In genomic region chr14:50955373-50956043, GRCh38 we compare ENCODE assay signal across 1 cellular context.
TF ChIP-seq lines count a peak whose summit lies in the region.

No MANE protein-coding gene starts in this region.

TF ChIP-seq in K562, 482 proteins besides CTCF, POLR2A, EP300 and RAD21 (continues in another document):
- TF ChIP-seq GTF2B (IDR thresholded peaks at IDR 0.05; ENCODE audit: extremely low read depth, insufficient read length) = no peak
- no peak for TF ChIP-seq RFX5 (IDR thresholded peaks at IDR 0.05; ENCODE audit: low read depth, low read length)
- TF ChIP-seq IFI16 (CRISPR knock-in tag; IDR thresholded peaks at IDR 0.05) = no peak
- TF ChIP-seq EP400 (IDR thresholded peaks at IDR 0.05) = peak; percentile 42; the same call in 1 of the 2 replicates
- TF ChIP-seq RBM22 (IDR thresholded peaks at IDR 0.05; ENCODE audit: low read depth, low read length, poor library complexity, severe bottlenecking) = no peak
- TF ChIP-seq ARID1B (IDR thresholded peaks at IDR 0.05) = peak; percentile 80
- TF ChIP-seq ZC3H11A (IDR thresholded peaks at IDR 0.05; ENCODE audit: low read depth, low read length) = no peak
- TF ChIP-seq JUND (IDR thresholded peaks at IDR 0.05; ENCODE audit: borderline replicate concordance, low read depth, low read length) = peak; percentile 97
- TF ChIP-seq JUND (tag; IDR thresholded peaks at IDR 0.05; ENCODE audit: borderline replicate concordance, low read depth, low read length) = peak; percentile 99
- no peak for TF ChIP-seq STAT6 (CRISPR knock-in tag; IDR thresholded peaks at IDR 0.05)
- TF ChIP-seq ATF3 (IDR thresholded peaks at IDR 0.05) = peak; percentile 95
- peak; percentile 89; the same call in 1 of the 2 replicates for TF ChIP-seq ATF3 (CRISPR knock-in tag; conservative IDR thresholded peaks at IDR 0.05)
- 0 out of 4 replicates have a peak, but pooled peaks have one; percentile 8 to 15 for TF ChIP-seq NRF1 (conservative IDR thresholded peaks at IDR 0.05 in 1 of 2, IDR thresholded peaks at IDR 0.05 in 1 of 2)
- no peak for TF ChIP-seq ZNF395 (CRISPR knock-in tag; IDR thresholded peaks at IDR 0.05)
- TF ChIP-seq MED1 (CRISPR knock-in tag; IDR thresholded peaks at IDR 0.05; ENCODE audit: borderline replicate concordance) = no peak
- peak; percentile 78 for TF ChIP-seq SMARCC2 (IDR thresholded peaks at IDR 0.05; ENCODE audit: low read depth)
- TF ChIP-seq LARP7 (IDR thresholded peaks at IDR 0.05) = no peak
- TF ChIP-seq MEF2D (tag; conservative IDR thresholded peaks at IDR 0.05; ENCODE audit: low read depth) = no peak
- no peak for TF ChIP-seq E2F6 (IDR thresholded peaks at IDR 0.05; ENCODE audit: borderline replicate concordance in 1 of 2, extremely low read depth in 1 of 2, insufficient read depth in 1 of 2, insufficient read length in 1 of 2, low read depth in 1 of 2, low read length in 1 of 2, poor library complexity in 1 of 2, severe bottlenecking in 1 of 2)
- no peak for TF ChIP-seq KHSRP (IDR thresholded peaks at IDR 0.05)
- TF ChIP-seq ZNF766 (CRISPR knock-in tag; conservative IDR thresholded peaks at IDR 0.05) = no peak
- TF ChIP-seq ZBTB17 (CRISPR knock-in tag; IDR thresholded peaks at IDR 0.05) = no peak
- TF ChIP-seq ZNF24 (IDR thresholded peaks at IDR 0.05) = peak; percentile 96
- TF ChIP-seq FOXJ3 (CRISPR knock-in tag; IDR thresholded peaks at IDR 0.05) = no peak
- no peak for TF ChIP-seq MTA3 (IDR thresholded peaks at IDR 0.05; ENCODE audit: borderline replicate concordance)
- TF ChIP-seq NFE2 (IDR thresholded peaks at IDR 0.05; ENCODE audit: low read depth) = peak; percentile 63
- TF ChIP-seq SPI1 (IDR thresholded peaks at IDR 0.05; ENCODE audit: borderline replicate concordance, low read depth, low read length) = no peak
- 0 out of 4 replicates have a peak, but pooled peaks of 1 of the 2 experiments have one; percentile 24 for TF ChIP-seq TRIM24 (IDR thresholded peaks at IDR 0.05)
- peak in 1 of 2 experiments; percentile 14; a peak in 1 of 4 replicates for TF ChIP-seq ZMIZ1 (IDR thresholded peaks at IDR 0.05; ENCODE audit: low read depth in 2 of 2, low read length in 2 of 2)
- no peak for TF ChIP-seq YY1 (IDR thresholded peaks at IDR 0.05; ENCODE audit: borderline replicate concordance in 1 of 3, control insufficient read depth in 1 of 3, extremely low read depth in 1 of 3, insufficient read depth in 3 of 3, insufficient read length in 1 of 3, insufficient replicate concordance in 2 of 3, low read depth in 1 of 3, low read length in 2 of 3)
- no peak for TF ChIP-seq TFE3 (CRISPR knock-in tag; IDR thresholded peaks at IDR 0.05)
- TF ChIP-seq ZNF224 (CRISPR knock-in tag; IDR thresholded peaks at IDR 0.05) = no peak
- TF ChIP-seq SMC3 (conservative IDR thresholded peaks at IDR 0.05; ENCODE audit: insufficient read depth, low read depth, low read length) = 0 out of 2 replicates have a peak, but pooled peaks have one; percentile 16
- no peak for TF ChIP-seq SMAD2 (IDR thresholded peaks at IDR 0.05; ENCODE audit: low read depth, low read length)
- no peak for TF ChIP-seq KLF16 (IDR thresholded peaks at IDR 0.05)
- no peak for TF ChIP-seq PBX2 (CRISPR knock-in tag; IDR thresholded peaks at IDR 0.05; ENCODE audit: low read depth)
- no peak for TF ChIP-seq PBX2 (tag; conservative IDR thresholded peaks at IDR 0.05; ENCODE audit: low read depth)
- TF ChIP-seq NCOA4 (IDR thresholded peaks at IDR 0.05; ENCODE audit: partially characterized antibody) = no peak
- TF ChIP-seq FOS (IDR thresholded peaks at IDR 0.05; ENCODE audit: extremely low read depth, insufficient read length) = peak; percentile 41
- no peak for TF ChIP-seq RFX1 (IDR thresholded peaks at IDR 0.05)
- TF ChIP-seq PYGO2 (tag; IDR thresholded peaks at IDR 0.05) = no peak
- no peak for TF ChIP-seq ZNF324 (CRISPR knock-in tag; IDR thresholded peaks at IDR 0.05)
- no peak for TF ChIP-seq ZBTB9 (CRISPR knock-in tag; IDR thresholded peaks at IDR 0.05)
- TF ChIP-seq GABPB1 (CRISPR knock-in tag; IDR thresholded peaks at IDR 0.05) = no peak
- TF ChIP-seq PRMT5 (CRISPR knock-in tag; IDR thresholded peaks at IDR 0.05) = no peak
- TF ChIP-seq NR4A1 (CRISPR knock-in tag; IDR thresholded peaks at IDR 0.05) = no peak
- TF ChIP-seq NR4A1 (tag; IDR thresholded peaks at IDR 0.05) = no peak
- TF ChIP-seq NBN (IDR thresholded peaks at IDR 0.05; ENCODE audit: low read depth) = peak; percentile 76; the same call in 1 of the 2 replicates
- TF ChIP-seq ZNF785 (CRISPR knock-in tag; IDR thresholded peaks at IDR 0.05) = no peak
